Comparison of ENCODE assay signal across 24 cellular contexts in genomic region chr2:144583362-144583692, GRCh38.
DNase-seq lines count a peak whose midpoint lies in the region; ATAC-seq and TF ChIP-seq lines count a peak whose summit lies in the region.
"Had no signal": no experiment of that assay in that cellular context is flagged by ENCODE, and none has a peak within 500 bp of the region (broad histone marks: within the 10 kb centered on the region; RNA-seq: fewer than 3 reads in every experiment).

No MANE protein-coding gene starts in this region.

- peaks cover 28% of the 10 kb centered on the region for H3K4me1 Mint-ChIP-seq in CD8-positive, alpha-beta T cell (ENCODE audit: low read depth)
- peaks cover 28% of the 10 kb centered on the region for H3K4me1 Mint-ChIP-seq in central memory CD8-positive, alpha-beta T cell
- peaks cover 0 to 15% (median 10%) of the 10 kb centered on the region in 7 donors for H3K4me1 Mint-ChIP-seq in naive thymus-derived CD4-positive, alpha-beta T cell

- no peaks in the 10 kb centered on the region for H3K36me3 Mint-ChIP-seq in CD8-positive, alpha-beta T cell
- H3K36me3 Mint-ChIP-seq in central memory CD8-positive, alpha-beta T cell (ENCODE audit: insufficient read depth): no peaks in the 10 kb centered on the region
- H3K36me3 Mint-ChIP-seq in naive thymus-derived CD4-positive, alpha-beta T cell: peaks cover 0 to 1% (median 0%) of the 10 kb centered on the region in 5 donors

- no peak overlapping the region for H3K27ac Mint-ChIP-seq in CD8-positive, alpha-beta T cell
- H3K27ac Mint-ChIP-seq in central memory CD8-positive, alpha-beta T cell (ENCODE audit: low read depth): peak overlapping the region; percentile 73
- no peak overlapping the region for H3K27ac Mint-ChIP-seq in naive thymus-derived CD4-positive, alpha-beta T cell
- H3K27ac Mint-ChIP-seq: progenitor cell of endocrine pancreas had no signal

- POLR2A ChIA-PET in CD8-positive, alpha-beta T cell (lab: Charles Lee): no interaction called here
- POLR2A ChIA-PET in naive thymus-derived CD4-positive, alpha-beta T cell (lab: Charles Lee): no interaction called here

- no peaks in the 10 kb centered on the region for H3K9me3 ChIP-seq in CD8-positive, alpha-beta T cell (ENCODE audit: low read length)
- H3K9me3 ChIP-seq in OCI-LY1 (ENCODE audit: low read length): no peaks in the 10 kb centered on the region
- no peaks in the 10 kb centered on the region for H3K9me3 ChIP-seq in naive thymus-derived CD4-positive, alpha-beta T cell (ENCODE audit: control insufficient read depth in 2 of 3, low read length in 3 of 3)
- H3K9me3 ChIP-seq: BLaER1, MG63 had no signal

- no peaks in the 10 kb centered on the region for H3K9me2 ChIP-seq in OCI-LY1 (ENCODE audit: low read depth, low read length)

- peaks cover 7% of the 10 kb centered on the region for H3K4me1 ChIP-seq in CD8-positive, alpha-beta T cell (ENCODE audit: insufficient read depth, low read length)
- peaks cover 75% of the 10 kb centered on the region for H3K4me1 ChIP-seq in OCI-LY1 (ENCODE audit: insufficient read depth, low read length, severe bottlenecking)
- H3K4me1 ChIP-seq in naive thymus-derived CD4-positive, alpha-beta T cell (ENCODE audit: control insufficient read depth in 2 of 2, insufficient read depth in 2 of 2, low read length in 2 of 2): peaks cover 0 to 15% of the 10 kb centered on the region in 2 donors

- no peaks in the 10 kb centered on the region for H3K36me3 ChIP-seq in CD8-positive, alpha-beta T cell (ENCODE audit: insufficient read depth, low read length)
- no peaks in the 10 kb centered on the region for H3K36me3 ChIP-seq in OCI-LY1 (ENCODE audit: insufficient read depth, low read length)
- no peaks in the 10 kb centered on the region for H3K36me3 ChIP-seq in naive thymus-derived CD4-positive, alpha-beta T cell (ENCODE audit: control insufficient read depth in 2 of 3, insufficient read depth in 3 of 3, low read length in 3 of 3)
- H3K36me3 ChIP-seq: BLaER1, MG63 had no signal

- peak overlapping the region; percentile 28; the same call in 1 of the 2 replicates for H3K9ac ChIP-seq in OCI-LY1 (ENCODE audit: low read length)
- H3K9ac ChIP-seq: BLaER1 had no signal

- no peak for ATAC-seq in CD8-positive, alpha-beta T cell
- no peak for ATAC-seq in central memory CD8-positive, alpha-beta T cell (replicated peaks; ENCODE audit: extremely low read depth, poor library complexity, severe bottlenecking)
- peak; percentile 24 for ATAC-seq in naive thymus-derived CD4-positive, alpha-beta T cell
- ATAC-seq in HG02938 (IDR thresholded peaks at IDR 0.05; ENCODE audit: unreplicated experiment): no peak
- ATAC-seq: sciatic nerve had no signal

- no peak overlapping the region for H3K4me3 ChIP-seq in CD8-positive, alpha-beta T cell (ENCODE audit: low read depth, low read length)
- peak overlapping the region; percentile 19 for H3K4me3 ChIP-seq in OCI-LY1 (ENCODE audit: low read depth, low read length, poor library complexity, severe bottlenecking)
- H3K4me3 ChIP-seq in naive thymus-derived CD4-positive, alpha-beta T cell (ENCODE audit: low read length): no peak overlapping the region
- H3K4me3 ChIP-seq: BLaER1, MG63 had no signal

- DNase-seq in CD8-positive, alpha-beta T cell: no peak
- no peak for DNase-seq in central memory CD8-positive, alpha-beta T cell (ENCODE audit: low spot score in 2 of 2)
- DNase-seq in naive thymus-derived CD4-positive, alpha-beta T cell: no peak
- DNase-seq in NOMO-1 (lab: John Stamatoyannopoulos, UW; ENCODE audit: unreplicated experiment in 2 of 2) (no peak), T-helper 9 cell (no peak), C1 segment of cervical spinal cord (lab: John Stamatoyannopoulos, UW) (no peak)
- DNase-seq: activated B cell treated with CpG ODN at 0.5 μM for 24 hours; activated CD4-positive, alpha-beta T cell treated with anti-CD3 and anti-CD28 coated beads, Interleukin-2, amount 50 U/mL, for 4 hours; activated naive CD8-positive, alpha-beta T cell treated with anti-CD3 and anti-CD28 coated beads, Interleukin-2, amount 50 U/mL, for 24 hours; cerebellar nuclear complex; DMS79; H9; kidney; MG63; NCI-H1105 treated with DMSO at 0.1 percent for 48 hours; NCI-H1930; NCI-H748 treated with DMSO at 0.1 percent for 48 hours; stimulated activated CD4-positive, alpha-beta T cell treated with anti-CD3 and anti-CD28 coated beads, Interleukin-12 subunit alpha, Interleukin-12 subunit beta, amount 100 ng/mL, for 4 hours; stimulated activated CD4-positive, alpha-beta T cell treated with anti-CD3 and anti-CD28 coated beads, Interleukin-4, amount 100 ng/mL, for 1 hour had no signal

- TF ChIP-seq CTCF in CD8-positive, alpha-beta T cell (IDR thresholded peaks at IDR 0.05): no peak
- TF ChIP-seq CTCF in OCI-LY1 (IDR thresholded peaks at IDR 0.05; ENCODE audit: low read length): no peak

- peak overlapping the region; percentile 28; the same call in 1 of the 2 replicates for H2AFZ ChIP-seq in OCI-LY1 (ENCODE audit: low read length)

- no peak overlapping the region for H3K27ac ChIP-seq in CD8-positive, alpha-beta T cell (ENCODE audit: low read depth, low read length)
- peak overlapping the region; percentile 94 for H3K27ac ChIP-seq in OCI-LY1 (ENCODE audit: low read depth, low read length, poor library complexity, severe bottlenecking)
- no peak overlapping the region for H3K27ac ChIP-seq in naive thymus-derived CD4-positive, alpha-beta T cell (ENCODE audit: low read depth, low read length)
- H3K27ac ChIP-seq: BLaER1 had no signal

- intact Hi-C loops in CD8-positive, alpha-beta T cell (cut with DNase I, micrococcal nuclease): no loop called here
- intact Hi-C loops in naive thymus-derived CD4-positive, alpha-beta T cell (cut with micrococcal nuclease): no loop called here

- H4K20me1 ChIP-seq in OCI-LY1 (ENCODE audit: insufficient read depth, low read length): no peaks in the 10 kb centered on the region
- H4K20me1 ChIP-seq: BLaER1 had no signal

- H3K4me3 Mint-ChIP-seq in CD8-positive, alpha-beta T cell: peak overlapping the region; percentile 9
- peak overlapping the region; percentile 9 for H3K4me3 Mint-ChIP-seq in central memory CD8-positive, alpha-beta T cell
- H3K4me3 Mint-ChIP-seq in naive thymus-derived CD4-positive, alpha-beta T cell: no peak overlapping the region
- H3K4me3 Mint-ChIP-seq: activated B cell treated with CpG ODN at 0.5 μM for 24 hours; activated naive CD8-positive, alpha-beta T cell treated with anti-CD3 and anti-CD28 coated beads, Interleukin-2, amount 50 U/mL, for 24 hours; H9 had no signal

- peak overlapping the region; percentile 77 for H3K4me2 ChIP-seq in OCI-LY1 (ENCODE audit: low read length)
- H3K4me2 ChIP-seq: BLaER1 had no signal

- H3K27me3 ChIP-seq in CD8-positive, alpha-beta T cell (ENCODE audit: insufficient read depth, low read length): no peaks in the 10 kb centered on the region
- no peaks in the 10 kb centered on the region for H3K27me3 ChIP-seq in OCI-LY1 (ENCODE audit: insufficient read depth, low read length)
- no peaks in the 10 kb centered on the region for H3K27me3 ChIP-seq in naive thymus-derived CD4-positive, alpha-beta T cell (ENCODE audit: control insufficient read depth in 2 of 2, insufficient read depth in 2 of 2, low read length in 2 of 2)
- H3K27me3 ChIP-seq: MG63 had no signal

- CTCF ChIA-PET in CD8-positive, alpha-beta T cell (lab: Charles Lee): no interaction called here
- CTCF ChIA-PET in naive thymus-derived CD4-positive, alpha-beta T cell (lab: Charles Lee): no interaction called here

- H3K79me2 ChIP-seq in OCI-LY1 (ENCODE audit: insufficient read depth, low read length): no peaks in the 10 kb centered on the region

- no peaks in the 10 kb centered on the region for H3K9me3 Mint-ChIP-seq in CD8-positive, alpha-beta T cell
- H3K9me3 Mint-ChIP-seq in central memory CD8-positive, alpha-beta T cell: no peaks in the 10 kb centered on the region
- peaks cover 0 to 5% (median 0%) of the 10 kb centered on the region in 11 donors for H3K9me3 Mint-ChIP-seq in naive thymus-derived CD4-positive, alpha-beta T cell
- H3K9me3 Mint-ChIP-seq: activated B cell treated with CpG ODN at 0.5 μM for 24 hours, H9 had no signal

- no peaks in the 10 kb centered on the region for H3K27me3 Mint-ChIP-seq in CD8-positive, alpha-beta T cell (ENCODE audit: low read depth)
- H3K27me3 Mint-ChIP-seq in central memory CD8-positive, alpha-beta T cell: no peaks in the 10 kb centered on the region
- H3K27me3 Mint-ChIP-seq in naive thymus-derived CD4-positive, alpha-beta T cell: peaks cover 7 to 29% (median 8%) of the 10 kb centered on the region in 5 donors
- H3K27me3 Mint-ChIP-seq: activated B cell treated with CpG ODN at 0.5 μM for 24 hours had no signal

- no peaks in the 10 kb centered on the region for H3F3A ChIP-seq in OCI-LY1 (ENCODE audit: insufficient read depth, low read length)

Comparison
In these comparisons a context has a peak if more than half of its experiments do, and no peak if none do; other contexts are left out.
1. H3K4me3 Mint-ChIP-seq: peak in CD8-positive, alpha-beta T cell (single experiment) and central memory CD8-positive, alpha-beta T cell (single experiment); none in naive thymus-derived CD4-positive, alpha-beta T cell (0 of 10).